14 cellular contexts compared by ENCODE assay signal in the genomic region with DNA sequence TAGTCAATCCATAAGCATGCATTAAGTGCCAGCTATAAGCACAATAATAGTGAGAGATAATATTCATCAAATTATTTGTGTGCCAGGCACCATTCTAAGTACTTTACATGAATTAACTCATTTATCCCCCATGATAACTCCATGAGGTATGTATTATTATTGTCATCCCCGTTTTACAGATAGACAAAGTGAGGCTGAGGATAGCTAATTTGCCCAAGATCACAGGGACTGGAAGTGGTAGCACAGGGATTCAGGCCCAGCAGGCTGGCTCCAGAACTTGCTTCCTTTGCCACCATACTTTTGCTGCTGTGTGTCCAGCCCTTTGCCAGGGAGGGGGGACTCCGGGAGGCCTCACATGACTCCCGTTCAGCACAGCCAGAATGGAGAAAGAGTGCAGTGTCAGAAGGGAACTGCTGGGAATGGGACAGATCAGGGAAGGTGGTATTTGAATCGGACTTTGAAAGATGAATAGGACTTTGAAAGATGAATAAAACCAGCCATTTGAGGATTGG.
DNase-seq lines count a peak whose midpoint lies in the region; ATAC-seq and TF ChIP-seq lines count a peak whose summit lies in the region.
"Had no signal": no experiment of that assay in that cellular context is flagged by ENCODE, and none has a peak within 500 bp of the region (broad histone marks: within the 10 kb centered on the region; RNA-seq: fewer than 3 reads in every experiment).

No MANE protein-coding gene starts in this region.

- H3K27me3 Mint-ChIP-seq in activated naive CD4-positive, alpha-beta T cell treated with anti-CD3 and anti-CD28 coated beads, Interleukin-2, amount 50 U/mL, for 24 hours: no peaks in the 10 kb centered on the region
- H3K27me3 Mint-ChIP-seq in WTC11 (ENCODE audit: low read depth) (no peaks in the 10 kb centered on the region), neural progenitor cell (ENCODE audit: insufficient read depth, low read depth) (peaks cover 2% of the 10 kb centered on the region)
- H3K27me3 Mint-ChIP-seq: CD4-positive, alpha-beta memory T cell had no signal

- CTCF ChIA-PET in WTC11 (lab: Charles Lee): interaction anchor here (0.6 kb wide), 1 partner anchor 154 kb away, joined by 3 read pairs; no protein-coding TSS in a partner anchor

- no peaks in the 10 kb centered on the region for H3K9me3 Mint-ChIP-seq in activated naive CD4-positive, alpha-beta T cell treated with anti-CD3 and anti-CD28 coated beads, Interleukin-2, amount 50 U/mL, for 24 hours
- H3K9me3 Mint-ChIP-seq in WTC11 (peaks cover 3% of the 10 kb centered on the region; the same call in 1 of the 2 replicates), neural progenitor cell (no peaks in the 10 kb centered on the region)
- H3K9me3 Mint-ChIP-seq: CD14-positive monocyte; CD4-positive, alpha-beta memory T cell had no signal

- H3K27me3 ChIP-seq in neural progenitor cell (no peaks in the 10 kb centered on the region), vagina (no peaks in the 10 kb centered on the region)
- H3K27me3 ChIP-seq: BLaER1 had no signal

- no peaks in the 10 kb centered on the region for H3K9me3 ChIP-seq in neural progenitor cell (ENCODE audit: low read depth)
- H3K9me3 ChIP-seq in vagina: no peaks in the 10 kb centered on the region
- H3K9me3 ChIP-seq: BLaER1, HAP-1 had no signal

- no peak overlapping the region for H3K4me3 ChIP-seq in neural progenitor cell
- H3K4me3 ChIP-seq in vagina: no peak overlapping the region
- H3K4me3 ChIP-seq: BLaER1, GM23248, HAP-1 had no signal

- no peak overlapping the region for H3K9ac ChIP-seq in neural progenitor cell
- H3K9ac ChIP-seq: BLaER1, GM23248 had no signal

- H3K36me3 ChIP-seq in neural progenitor cell: no peaks in the 10 kb centered on the region
- no peaks in the 10 kb centered on the region for H3K36me3 ChIP-seq in vagina
- H3K36me3 ChIP-seq: BLaER1, HAP-1 had no signal

- no peak for ATAC-seq in WTC11

- TF ChIP-seq CTCF in WTC11 (IDR thresholded peaks at IDR 0.05) (no peak), neural progenitor cell (IDR thresholded peaks at IDR 0.05) (no peak), vagina (IDR thresholded peaks at IDR 0.05) (no peak)

- no peak for DNase-seq in activated naive CD4-positive, alpha-beta T cell treated with Interleukin-2 at 50 U/mL for 16 hours
- DNase-seq in WTC11 (ENCODE audit: low spot score) (no peak), neural progenitor cell (ENCODE audit: low spot score) (no peak), vagina (ENCODE audit: extremely low spot score in 2 of 2) (peak; percentile 31 to 44), middle frontal gyrus (ENCODE audit: extremely low spot score, low spot score) (no peak), NCI-H2029 treated with DMSO at 0.1 percent for 48 hours (lab: John Stamatoyannopoulos, UW) (no peak)
- DNase-seq: 8988T; CD4-positive, alpha-beta memory T cell; GDM1; GM23248 had no signal

- no peak overlapping the region for H2AFZ ChIP-seq in neural progenitor cell (replicated peaks)
- H2AFZ ChIP-seq: GM23248 had no signal

- H3K4me1 ChIP-seq in neural progenitor cell (peaks cover 10% of the 10 kb centered on the region), vagina (no peaks in the 10 kb centered on the region)
- H3K4me1 ChIP-seq: HAP-1 had no signal

- POLR2A ChIA-PET in WTC11 (lab: Charles Lee): no interaction called here

- TF ChIP-seq POLR2A in vagina (IDR thresholded peaks at IDR 0.05): no peak

- no peaks in the 10 kb centered on the region for H4K20me1 ChIP-seq in neural progenitor cell (ENCODE audit: low read depth)
- H4K20me1 ChIP-seq: BLaER1 had no signal

- H3K4me3 Mint-ChIP-seq in activated naive CD4-positive, alpha-beta T cell treated with anti-CD3 and anti-CD28 coated beads, Interleukin-2, amount 50 U/mL, for 24 hours: no peak overlapping the region
- no peak overlapping the region for H3K4me3 Mint-ChIP-seq in WTC11
- no peak overlapping the region for H3K4me3 Mint-ChIP-seq in neural progenitor cell
- H3K4me3 Mint-ChIP-seq: CD14-positive monocyte; CD4-positive, alpha-beta memory T cell had no signal

- H3K4me2 ChIP-seq in neural progenitor cell: no peak overlapping the region

- intact Hi-C loops in vagina (cut with DNase I): no loop called here

- H3K36me3 Mint-ChIP-seq in activated naive CD4-positive, alpha-beta T cell treated with anti-CD3 and anti-CD28 coated beads, Interleukin-2, amount 50 U/mL, for 24 hours: peaks cover 2% of the 10 kb centered on the region
- H3K36me3 Mint-ChIP-seq in WTC11 (no peaks in the 10 kb centered on the region), neural progenitor cell (no peaks in the 10 kb centered on the region)
- H3K36me3 Mint-ChIP-seq: CD14-positive monocyte had no signal

- H3K27ac ChIP-seq in neural progenitor cell (no peak overlapping the region), vagina (no peak overlapping the region)
- H3K27ac ChIP-seq: BLaER1, GM23248 had no signal

- no peaks in the 10 kb centered on the region for H3K79me2 ChIP-seq in neural progenitor cell (ENCODE audit: low read depth)

- H3K4me1 Mint-ChIP-seq in activated naive CD4-positive, alpha-beta T cell treated with anti-CD3 and anti-CD28 coated beads, Interleukin-2, amount 50 U/mL, for 24 hours: peaks cover 9% of the 10 kb centered on the region
- peaks cover 14% of the 10 kb centered on the region for H3K4me1 Mint-ChIP-seq in WTC11
- H3K4me1 Mint-ChIP-seq in neural progenitor cell: peaks cover 32% of the 10 kb centered on the region
- H3K4me1 Mint-ChIP-seq: CD14-positive monocyte; CD4-positive, alpha-beta memory T cell had no signal

- H3K27ac Mint-ChIP-seq in activated naive CD4-positive, alpha-beta T cell treated with anti-CD3 and anti-CD28 coated beads, Interleukin-2, amount 50 U/mL, for 24 hours: peak overlapping the region; percentile 14
- H3K27ac Mint-ChIP-seq in WTC11 (0 out of 2 replicates have a peak overlapping the region, but pooled peaks have one; percentile 5), neural progenitor cell (peak overlapping the region; percentile 71)
- H3K27ac Mint-ChIP-seq: CD14-positive monocyte had no signal

- H3F3A ChIP-seq in neural progenitor cell (ENCODE audit: low read depth): no peaks in the 10 kb centered on the region

TF ChIP-seq in WTC11, 78 proteins besides CTCF, POLR2A, EP300 and RAD21:
- no peak for TF ChIP-seq ATF1 (CRISPR knock-in tag; IDR thresholded peaks at IDR 0.05)
- TF ChIP-seq FOXP4 (CRISPR knock-in tag; IDR thresholded peaks at IDR 0.05): no peak
- TF ChIP-seq, protein P1, sequence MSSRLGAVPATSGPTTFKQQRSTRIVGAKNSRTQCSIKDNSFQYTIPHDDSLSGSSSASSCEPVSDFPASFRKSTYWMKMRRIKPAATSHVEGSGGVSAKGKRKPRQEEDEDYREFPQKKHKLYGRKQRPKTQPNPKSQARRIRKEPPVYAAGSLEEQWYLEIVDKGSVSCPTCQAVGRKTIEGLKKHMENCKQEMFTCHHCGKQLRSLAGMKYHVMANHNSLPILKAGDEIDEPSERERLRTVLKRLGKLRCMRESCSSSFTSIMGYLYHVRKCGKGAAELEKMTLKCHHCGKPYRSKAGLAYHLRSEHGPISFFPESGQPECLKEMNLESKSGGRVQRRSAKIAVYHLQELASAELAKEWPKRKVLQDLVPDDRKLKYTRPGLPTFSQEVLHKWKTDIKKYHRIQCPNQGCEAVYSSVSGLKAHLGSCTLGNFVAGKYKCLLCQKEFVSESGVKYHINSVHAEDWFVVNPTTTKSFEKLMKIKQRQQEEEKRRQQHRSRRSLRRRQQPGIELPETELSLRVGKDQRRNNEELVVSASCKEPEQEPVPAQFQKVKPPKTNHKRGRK (CRISPR knock-in tag; IDR thresholded peaks at IDR 0.05; ENCODE audit: borderline replicate concordance): no peak
- no peak for TF ChIP-seq GTF2I (CRISPR knock-in tag; conservative IDR thresholded peaks at IDR 0.05)
- TF ChIP-seq SMAD4 (CRISPR knock-in tag; IDR thresholded peaks at IDR 0.05): no peak
- TF ChIP-seq SP1 (CRISPR knock-in tag; conservative IDR thresholded peaks at IDR 0.05): no peak
- no peak for TF ChIP-seq TCF7 (CRISPR knock-in tag; IDR thresholded peaks at IDR 0.05; ENCODE audit: low read depth)
- TF ChIP-seq ETV6 (CRISPR knock-in tag; IDR thresholded peaks at IDR 0.05): no peak
- no peak for TF ChIP-seq MYBL2 (CRISPR knock-in tag; IDR thresholded peaks at IDR 0.05)
- no peak for TF ChIP-seq NR3C1 (CRISPR knock-in tag; conservative IDR thresholded peaks at IDR 0.05; ENCODE audit: low read depth)
- no peak for TF ChIP-seq E2F4 (CRISPR knock-in tag; IDR thresholded peaks at IDR 0.05; ENCODE audit: borderline replicate concordance, low read depth)
- TF ChIP-seq ZNF263 (CRISPR knock-in tag; IDR thresholded peaks at IDR 0.05; ENCODE audit: low read depth): no peak

Comparison
In these comparisons a context has a peak if more than half of its experiments do, and no peak if none do; other contexts are left out.
1. H3K27ac Mint-ChIP-seq: peak in every context shown above with its lines; median percentile 71 in neural progenitor cell; 14 in activated naive CD4-positive, alpha-beta T cell treated with anti-CD3 and anti-CD28 coated beads, Interleukin-2, amount 50 U/mL, for 24 hours; 5 in WTC11.
2. DNase-seq: peak in vagina (2 of 2); none in activated naive CD4-positive, alpha-beta T cell treated with Interleukin-2 at 50 U/mL for 16 hours (single experiment), WTC11 (single experiment), neural progenitor cell (single experiment), middle frontal gyrus (single experiment) and NCI-H2029 treated with DMSO at 0.1 percent for 48 hours (single experiment).